In the genomic region with DNA sequence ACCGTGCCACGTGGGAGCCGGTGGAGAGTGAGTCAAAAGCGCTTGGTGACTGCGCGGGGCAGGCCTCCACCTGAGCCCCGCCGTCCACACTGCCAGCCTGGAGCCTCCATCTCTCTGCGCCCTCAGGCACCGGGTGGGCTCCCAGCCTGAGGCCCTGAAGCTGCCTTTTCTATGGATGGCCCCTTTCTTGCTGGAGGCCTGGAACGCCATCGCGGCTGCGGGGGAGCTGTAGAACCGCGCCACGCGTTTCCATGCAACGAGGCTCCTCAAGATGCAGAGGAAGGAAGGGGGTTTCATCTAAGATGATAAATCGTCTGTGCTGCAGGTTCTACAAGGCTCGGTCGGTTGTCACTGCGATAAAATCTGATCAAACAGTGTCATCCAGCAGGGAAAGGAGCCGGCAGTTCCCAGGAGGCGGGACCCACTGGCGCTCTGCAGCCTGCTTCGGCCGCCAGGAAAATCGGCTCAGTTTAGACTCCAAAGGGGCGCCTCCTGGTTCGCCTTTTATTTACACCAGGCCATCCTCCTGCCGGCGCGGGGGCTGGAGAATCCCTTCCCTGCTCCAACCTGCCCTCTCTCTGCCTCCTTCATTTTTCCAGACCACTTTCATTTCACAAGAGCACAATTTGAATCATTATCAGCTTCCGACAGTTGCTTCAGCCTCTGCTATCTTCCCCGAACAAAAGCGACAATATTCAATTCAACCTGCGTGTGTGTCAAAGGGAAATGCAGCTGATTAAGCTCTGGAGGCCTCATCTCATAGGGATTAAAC, we compare ENCODE assay signal across 24 cellular contexts.
DNase-seq lines count a peak whose midpoint lies in the region; ATAC-seq and TF ChIP-seq lines count a peak whose summit lies in the region.
"Had no signal": no experiment of that assay in that cellular context is flagged by ENCODE, and none has a peak within 500 bp of the region (broad histone marks: within the 10 kb centered on the region; RNA-seq: fewer than 3 reads in every experiment).

No MANE protein-coding gene starts in this region.

- TF ChIP-seq CTCF in natural killer cell (IDR thresholded peaks at IDR 0.05), result no peak
- no peak for TF ChIP-seq CTCF in ovary (IDR thresholded peaks at IDR 0.05)

- no peak overlapping the region for H3K27ac Mint-ChIP-seq in natural killer cell treated with Interleukin-12 subunit alpha and Interleukin-12 subunit beta and Interleukin-15 and Interleukin-18, amount 100 ng/mL, for 72 hours
- no peak overlapping the region for H3K27ac Mint-ChIP-seq in natural killer cell
- H3K27ac Mint-ChIP-seq: dendritic cell treated with granulocyte-macrophage colony-stimulating factor and Interleukin-4, amounts not matched to agents 40 ng/mL and 50 ng/mL, for 4 days; stimulated activated naive CD8-positive, alpha-beta T cell treated with anti-CD3 and anti-CD28 coated beads, Interleukin-15, amount 100 ng/mL, for 72 hours; T-helper 17 cell had no signal

- no peaks in the 10 kb centered on the region for H3K9me3 Mint-ChIP-seq in natural killer cell treated with Interleukin-12 subunit alpha and Interleukin-12 subunit beta and Interleukin-15 and Interleukin-18, amount 100 ng/mL, for 72 hours
- H3K9me3 Mint-ChIP-seq in natural killer cell, result no peaks in the 10 kb centered on the region
- H3K9me3 Mint-ChIP-seq: dendritic cell treated with granulocyte-macrophage colony-stimulating factor and Interleukin-4, amounts not matched to agents 40 ng/mL and 50 ng/mL, for 4 days; stimulated activated naive CD8-positive, alpha-beta T cell treated with anti-CD3 and anti-CD28 coated beads, Interleukin-15, amount 100 ng/mL, for 72 hours had no signal

- TF ChIP-seq POLR2A in ovary (IDR thresholded peaks at IDR 0.05), result no peak

- H3K4me1 ChIP-seq in ovary (ENCODE audit: insufficient read depth), result no peaks in the 10 kb centered on the region
- H3K4me1 ChIP-seq: HAP-1, SJCRH30 had no signal

- peaks cover 0 to 3% of the 10 kb centered on the region in 2 donors for H3K27me3 Mint-ChIP-seq in natural killer cell treated with Interleukin-12 subunit alpha and Interleukin-12 subunit beta and Interleukin-15 and Interleukin-18, amount 100 ng/mL, for 72 hours
- H3K27me3 Mint-ChIP-seq in natural killer cell (ENCODE audit: low read depth in 2 of 2), result peaks cover 4 to 10% of the 10 kb centered on the region in 2 donors

- intact Hi-C loops in natural killer cell (cut with micrococcal nuclease) (no loop called here), ovary (cut with DNase I) (no loop called here)

- no peaks in the 10 kb centered on the region for H3K4me1 Mint-ChIP-seq in natural killer cell treated with Interleukin-12 subunit alpha and Interleukin-12 subunit beta and Interleukin-15 and Interleukin-18, amount 100 ng/mL, for 72 hours (ENCODE audit: low read depth in 2 of 2)
- H3K4me1 Mint-ChIP-seq in natural killer cell, result no peaks in the 10 kb centered on the region
- H3K4me1 Mint-ChIP-seq: stimulated activated naive CD8-positive, alpha-beta T cell treated with anti-CD3 and anti-CD28 coated beads, Interleukin-15, amount 100 ng/mL, for 72 hours had no signal

- H3K27ac ChIP-seq in ovary, result no peak overlapping the region
- H3K27ac ChIP-seq: SJCRH30 had no signal

- no peaks in the 10 kb centered on the region for H3K9me3 ChIP-seq in ovary
- H3K9me3 ChIP-seq: HAP-1, mucosa of descending colon, SJCRH30 had no signal

- TF ChIP-seq EP300 in ovary (IDR thresholded peaks at IDR 0.05), result no peak

- WGBS in ovary, 3 donors, result 47 to 67% (median 56%) methylated on average over 38 of the region's 38 CpGs

- H3K36me3 ChIP-seq in ovary, result no peaks in the 10 kb centered on the region
- H3K36me3 ChIP-seq: HAP-1, SJCRH30 had no signal

- no peak overlapping the region for H3K4me3 Mint-ChIP-seq in natural killer cell treated with Interleukin-12 subunit alpha and Interleukin-12 subunit beta and Interleukin-15 and Interleukin-18, amount 100 ng/mL, for 72 hours
- no peak overlapping the region for H3K4me3 Mint-ChIP-seq in natural killer cell
- H3K4me3 Mint-ChIP-seq: dendritic cell treated with granulocyte-macrophage colony-stimulating factor and Interleukin-4, amounts not matched to agents 40 ng/mL and 50 ng/mL, for 4 days; stimulated activated naive CD8-positive, alpha-beta T cell treated with anti-CD3 and anti-CD28 coated beads, Interleukin-15, amount 100 ng/mL, for 72 hours; T-helper 17 cell had no signal

- no peaks in the 10 kb centered on the region for H3K27me3 ChIP-seq in ovary

- ATAC-seq in natural killer cell treated with Interleukin-12 subunit alpha and Interleukin-12 subunit beta and Interleukin-15 and Interleukin-18, amount 100 ng/mL, for 72 hours, result no peak
- no peak for ATAC-seq in natural killer cell
- ATAC-seq in HG02938 (IDR thresholded peaks at IDR 0.05; ENCODE audit: unreplicated experiment), result no peak
- ATAC-seq: left colon; mucosa of descending colon; stimulated activated naive CD8-positive, alpha-beta T cell treated with anti-CD3 and anti-CD28 coated beads, Interleukin-15, amount 100 ng/mL, for 72 hours; T-helper 17 cell had no signal

- no peak overlapping the region for H3K4me3 ChIP-seq in ovary
- H3K4me3 ChIP-seq: HAP-1, mucosa of descending colon, SJCRH30 had no signal

- no peaks in the 10 kb centered on the region for H3K36me3 Mint-ChIP-seq in natural killer cell treated with Interleukin-12 subunit alpha and Interleukin-12 subunit beta and Interleukin-15 and Interleukin-18, amount 100 ng/mL, for 72 hours
- H3K36me3 Mint-ChIP-seq in natural killer cell, result no peaks in the 10 kb centered on the region

- DNase-seq in natural killer cell treated with Interleukin-12 subunit alpha and Interleukin-12 subunit beta and Interleukin-15 and Interleukin-18, amount 100 ng/mL, for 72 hours (ENCODE audit: low spot score), result peak; percentile 50
- no peak for DNase-seq in natural killer cell
- peak; percentile 41 for DNase-seq in ecto neural progenitor cell (ENCODE audit: low spot score)
- DNase-seq in ovary, result peak in 3 of 5 donors; percentile 4 to 14 (median 6)
- DNase-seq in iPS-NIHi7 (ENCODE audit: extremely low spot score), result no peak
- no peak for DNase-seq in HuH-7.5 (ENCODE audit: low spot score)
- no peak for DNase-seq in HPDE6-E6E7 (ENCODE audit: extremely low spot score)
- DNase-seq: activated CD4-positive, alpha-beta T cell treated with anti-CD3 and anti-CD28 coated beads, Interleukin-2, amount 50 U/mL, for 1 hour; activated naive CD4-positive, alpha-beta T cell treated with Interleukin-2 at 50 U/mL for 16 hours; amygdala; C1 segment of cervical spinal cord; glutamatergic neuron; MM.1S; NCI-H1436; NCI-H510A treated with DMSO at 0.1 percent for 48 hours; NK-92 treated with Interleukin-12 subunit alpha and Interleukin-12 subunit beta, amount 100 ng/mL, for 24 hours; stimulated activated naive CD8-positive, alpha-beta T cell treated with anti-CD3 and anti-CD28 coated beads, Interleukin-15, amount 100 ng/mL, for 72 hours had no signal

Comparison
In these comparisons a context has a peak if more than half of its experiments do, and no peak if none do; other contexts are left out.
1. DNase-seq: peak in natural killer cell treated with Interleukin-12 subunit alpha and Interleukin-12 subunit beta and Interleukin-15 and Interleukin-18, amount 100 ng/mL, for 72 hours (single experiment), ecto neural progenitor cell (single experiment) and ovary (3 of 5); none in natural killer cell (single experiment), iPS-NIHi7 (single experiment), HuH-7.5 (single experiment) and HPDE6-E6E7 (single experiment).